ENCODE assay signal across 1 cellular context in genomic region chr9:136968333-136969127, GRCh38.
TF ChIP-seq lines count a peak whose summit lies in the region.

No MANE protein-coding gene starts in this region.

TF ChIP-seq in IMR-90, 13 proteins besides CTCF, POLR2A, EP300 and RAD21:
- TF ChIP-seq RFX5 (IDR thresholded peaks at IDR 0.05; ENCODE audit: low read depth, low read length) (no peak), MAZ (IDR thresholded peaks at IDR 0.05; ENCODE audit: borderline replicate concordance, low read depth, low read length) (no peak), NFE2L2 (IDR thresholded peaks at IDR 0.05; ENCODE audit: low read depth, low read length) (no peak), RCOR1 (IDR thresholded peaks at IDR 0.05; ENCODE audit: insufficient replicate concordance, low read length) (no peak), USF2 (IDR thresholded peaks at IDR 0.05; ENCODE audit: low read depth, low read length) (no peak), BHLHE40 (IDR thresholded peaks at IDR 0.05; ENCODE audit: low read depth, low read length) (no peak), SMC3 (IDR thresholded peaks at IDR 0.05; ENCODE audit: low read depth, low read length) (no peak), CHD1 (IDR thresholded peaks at IDR 0.05; ENCODE audit: low read depth, low read length) (no peak), MXI1 (IDR thresholded peaks at IDR 0.05; ENCODE audit: borderline replicate concordance, low read depth, low read length) (no peak), ELK1 (IDR thresholded peaks at IDR 0.05; ENCODE audit: borderline replicate concordance, low read depth, low read length) (no peak), FOS (IDR thresholded peaks at IDR 0.05; ENCODE audit: low read depth, low read length) (no peak), CEBPB (IDR thresholded peaks at IDR 0.05; ENCODE audit: low read depth, low read length) (no peak)
